Comparison of ENCODE assay signal across 16 cellular contexts in genomic region chr4:69594382-69594781, GRCh38. TPM values are rescaled to one million over a fixed set of nuclear protein-coding genes. Genes with fewer than 3 reads are reported as not detected.
"Had no signal": no experiment of that assay in that cellular context is flagged by ENCODE, and none has a peak within 500 bp of the region (broad histone marks: within the 10 kb centered on the region; RNA-seq: fewer than 3 reads in every experiment).

No MANE protein-coding gene starts in this region.

- DNase-seq: activated CD4-positive, alpha-beta T cell treated with anti-CD3 and anti-CD28 coated beads for 4 hours; activated CD8-positive, alpha-beta memory T cell treated with anti-CD3 and anti-CD28 coated beads, Interleukin-2, amount 50 U/mL, for 4 hours; activated CD8-positive, alpha-beta T cell treated with anti-CD3 and anti-CD28 coated beads for 36 hours; activated effector memory CD4-positive, alpha-beta T cell treated with anti-CD3 and anti-CD28 coated beads, Interleukin-2, amount 50 U/mL, for 16 hours; activated naive CD4-positive, alpha-beta T cell treated with anti-CD3 and anti-CD28 coated beads for 36 hours; amygdala; Kasumi-1; KBM-7; NCI-H187; NCI-H2107; NCI-H510A treated with DMSO at 0.1 percent for 48 hours; NCI-H69; PC-3; SHP77 had no signal

RNA-seq across cellular contexts. Expression of gene UGT2A2, which starts 45.1 kb away (rescaled TPM):
- total RNA-seq: activated CD8-positive, alpha-beta T cell treated with anti-CD3 and anti-CD28 coated beads for 36 hours; activated naive CD4-positive, alpha-beta T cell treated with anti-CD3 and anti-CD28 coated beads for 36 hours; astrocyte; PC-3; SK-MEL-5 had no signal

RNA-seq across cellular contexts. Expression of gene UGT2A1, which starts 58.7 kb away (rescaled TPM):
- total RNA-seq: activated CD8-positive, alpha-beta T cell treated with anti-CD3 and anti-CD28 coated beads for 36 hours; activated naive CD4-positive, alpha-beta T cell treated with anti-CD3 and anti-CD28 coated beads for 36 hours; astrocyte; PC-3; SK-MEL-5 had no signal
